In genomic region chr2:31170071-31170698, GRCh38 we compare ENCODE assay signal across 8 cellular contexts. TPM values are rescaled to one million over a fixed set of nuclear protein-coding genes. Genes with fewer than 3 reads are reported as not detected.
DNase-seq lines count a peak whose midpoint lies in the region; ATAC-seq and TF ChIP-seq lines count a peak whose summit lies in the region.

No MANE protein-coding gene starts in this region.

- H4K20me1 ChIP-seq in KMS-11 (ENCODE audit: insufficient read depth) = no peaks in the 10 kb centered on the region

- intact Hi-C loops in Right ventricle myocardium superior (cut with DNase I) = loop anchor here (2.0 to 10.0 kb wide), 2 partner anchors 165 to 455 kb away; no protein-coding TSS in a partner anchor
- intact Hi-C loops in posterior cingulate gyrus (cut with DNase I) = loop anchor here (1.0 to 10.0 kb wide), 3 partner anchors 165 to 456 kb away; no protein-coding TSS in a partner anchor

- no peaks in the 10 kb centered on the region for H3K27me3 ChIP-seq in KMS-11 (ENCODE audit: insufficient read depth, low read depth)

- H3K27ac ChIP-seq in KMS-11 = no peak overlapping the region

- H3K79me2 ChIP-seq in KMS-11 (ENCODE audit: insufficient read depth, low read depth) = no peaks in the 10 kb centered on the region

- H3K4me3 Mint-ChIP-seq in activated naive CD8-positive, alpha-beta T cell treated with anti-CD3 and anti-CD28 coated beads for 36 hours = no peak overlapping the region

- no peaks in the 10 kb centered on the region for H3K4me1 ChIP-seq in KMS-11 (ENCODE audit: low read depth, poor library complexity, severe bottlenecking)

- no peak overlapping the region for H3K4me2 ChIP-seq in KMS-11

- no peak overlapping the region for H3K27ac Mint-ChIP-seq in activated naive CD8-positive, alpha-beta T cell treated with anti-CD3 and anti-CD28 coated beads for 36 hours

- H3K4me3 ChIP-seq in KMS-11 (IDR thresholded peaks at IDR 0.05; ENCODE audit: insufficient read depth, low read depth, low read length) = no peak overlapping the region

- no peak overlapping the region for H3K9ac ChIP-seq in KMS-11

- ATAC-seq in GM21367 (IDR thresholded peaks at IDR 0.05; ENCODE audit: unreplicated experiment) (peak; percentile 73), Right ventricle myocardium superior (ENCODE audit: poor library complexity) (peak; percentile 94), GM21526 (IDR thresholded peaks at IDR 0.05; ENCODE audit: low FRiP score, unreplicated experiment) (no peak)

- peak; percentile 79 for DNase-seq in COLO829 (ENCODE audit: low spot score)
- DNase-seq in RPMI8226 = peak; percentile 68
- peak; percentile 42 for DNase-seq in activated naive CD8-positive, alpha-beta T cell treated with anti-CD3 and anti-CD28 coated beads for 36 hours
- peak; percentile 58 for DNase-seq in Right ventricle myocardium superior
- peak; percentile 40 to 95 (median 70) for DNase-seq in posterior cingulate gyrus

- H3K27me3 Mint-ChIP-seq in activated naive CD8-positive, alpha-beta T cell treated with anti-CD3 and anti-CD28 coated beads for 36 hours = peaks cover 4% of the 10 kb centered on the region

- H3K36me3 ChIP-seq in KMS-11 (ENCODE audit: insufficient read depth) = no peaks in the 10 kb centered on the region

- no peaks in the 10 kb centered on the region for H3K36me3 Mint-ChIP-seq in activated naive CD8-positive, alpha-beta T cell treated with anti-CD3 and anti-CD28 coated beads for 36 hours

- TF ChIP-seq CTCF in KMS-11 (conservative IDR thresholded peaks at IDR 0.05; ENCODE audit: low read depth, low read length) = peak; percentile 92

- no peaks in the 10 kb centered on the region for H3K9me3 Mint-ChIP-seq in activated naive CD8-positive, alpha-beta T cell treated with anti-CD3 and anti-CD28 coated beads for 36 hours

- peaks cover 4% of the 10 kb centered on the region for H3K4me1 Mint-ChIP-seq in activated naive CD8-positive, alpha-beta T cell treated with anti-CD3 and anti-CD28 coated beads for 36 hours

- no peak overlapping the region for H2AFZ ChIP-seq in KMS-11 (ENCODE audit: low read depth)

RNA-seq across cellular contexts. Expression of gene GALNT14, which starts 31.9 kb away (rescaled TPM):
- total RNA-seq in activated naive CD8-positive, alpha-beta T cell treated with anti-CD3 and anti-CD28 coated beads for 36 hours = 1 to 10 TPM; 2.1 to 2.5 TPM
- total RNA-seq in Right ventricle myocardium superior = 0.67 TPM

RNA-seq across cellular contexts. Expression of gene CAPN14, which starts 47.1 kb away (rescaled TPM):
- under 1 TPM; 0.42 to 0.49 TPM for total RNA-seq in activated naive CD8-positive, alpha-beta T cell treated with anti-CD3 and anti-CD28 coated beads for 36 hours
- total RNA-seq in Right ventricle myocardium superior = 0.32 TPM
